ENCODE assay signal across 1 cellular context in the genomic region with DNA sequence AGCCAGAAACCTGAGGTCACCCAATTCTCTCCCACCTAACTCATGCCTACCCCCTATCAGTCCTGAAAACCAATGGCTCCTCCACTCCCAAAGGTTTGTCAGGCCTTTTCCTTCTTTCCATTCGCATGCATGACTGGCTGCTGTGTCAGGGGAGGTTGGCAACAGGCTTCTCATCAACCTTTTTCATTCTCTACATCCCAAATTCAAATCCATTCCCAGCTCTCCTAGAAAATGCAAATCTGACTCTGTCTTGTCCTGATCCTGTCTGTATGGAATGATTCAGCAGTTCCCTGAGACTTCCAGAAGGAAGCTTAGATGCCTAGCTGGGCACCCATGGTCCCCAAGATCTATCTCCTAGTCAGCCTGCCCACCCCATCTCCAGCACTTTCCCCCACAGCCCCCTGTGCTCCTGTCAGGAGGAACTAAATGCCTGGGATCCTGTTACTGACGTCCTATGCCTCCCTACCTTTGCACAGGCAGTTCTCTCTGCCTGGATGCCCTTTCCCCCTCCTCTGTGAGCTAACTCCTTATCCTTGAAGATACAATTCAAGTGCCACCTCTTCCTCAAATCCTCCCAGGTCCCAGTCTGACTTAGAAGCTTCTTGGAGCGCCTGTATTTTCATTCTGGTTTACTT.
TF ChIP-seq lines count a peak whose summit lies in the region.

No MANE protein-coding gene starts in this region.

TF ChIP-seq in SK-N-SH treated with all-trans-retinoic acid at 6 μM for 48 hours, 23 proteins besides CTCF, POLR2A, EP300 and RAD21 (continued from another document):
- TF ChIP-seq GLIS3 (CRISPR knock-in tag; IDR thresholded peaks at IDR 0.05) (no peak), ZNF8 (CRISPR knock-in tag; IDR thresholded peaks at IDR 0.05) (no peak), ESRRG (CRISPR knock-in tag; IDR thresholded peaks at IDR 0.05) (no peak)
